ENCODE assay signal across 20 cellular contexts in the genomic region with DNA sequence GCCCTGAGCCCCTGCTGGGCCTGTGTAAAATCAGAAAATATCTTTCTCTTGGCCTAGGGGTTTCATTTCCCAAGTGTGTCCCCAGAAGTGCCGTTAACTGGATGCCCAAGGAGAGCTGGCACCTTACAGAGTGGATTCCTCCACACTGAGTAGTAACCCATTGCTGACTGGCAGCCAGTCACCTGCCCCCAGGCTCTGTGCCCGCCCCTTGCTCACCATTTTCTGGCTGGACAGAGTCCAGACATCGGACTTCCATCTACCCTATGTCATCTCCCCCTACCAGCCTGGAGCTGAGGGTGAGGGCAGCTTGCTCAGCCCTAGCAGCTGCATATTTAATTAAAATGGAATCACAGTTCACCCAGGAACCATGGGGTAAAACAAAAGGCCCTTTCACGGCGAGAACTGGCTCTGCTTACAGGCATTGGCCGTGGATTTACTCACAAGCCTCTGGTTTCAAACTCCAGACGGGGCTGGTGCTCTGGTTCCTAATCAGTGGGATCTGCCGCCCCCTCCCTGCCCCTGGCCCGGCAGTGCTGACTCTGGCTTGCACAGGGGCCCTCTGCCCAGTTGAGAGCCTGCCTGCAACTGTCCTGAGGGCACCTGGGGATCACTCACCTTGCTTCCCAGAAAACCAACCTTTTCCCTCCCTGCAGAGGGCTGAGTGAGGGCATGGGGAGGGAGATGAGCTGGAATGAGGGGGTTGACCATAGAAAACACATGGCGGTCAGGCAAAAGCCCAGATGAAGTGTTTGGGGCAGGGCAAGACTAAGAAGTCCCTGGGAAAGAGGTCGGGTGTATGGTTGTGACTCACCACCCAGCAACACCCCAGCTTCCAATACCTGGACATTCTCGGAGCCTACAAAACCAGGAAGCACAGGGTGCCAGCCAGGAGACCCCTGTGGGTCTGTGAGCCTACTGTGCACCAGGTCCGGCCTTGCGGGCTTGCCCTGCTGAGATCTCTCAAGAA.
DNase-seq lines count a peak whose midpoint lies in the region; ATAC-seq and TF ChIP-seq lines count a peak whose summit lies in the region.
"Had no signal": no experiment of that assay in that cellular context is flagged by ENCODE, and none has a peak within 500 bp of the region (broad histone marks: within the 10 kb centered on the region; RNA-seq: fewer than 3 reads in every experiment).

No MANE protein-coding gene starts in this region.

- H3K4me1 ChIP-seq in right cardiac atrium (ENCODE audit: control insufficient read depth, insufficient read depth, low read length) = no peaks in the 10 kb centered on the region
- peaks cover 7% of the 10 kb centered on the region for H3K4me1 ChIP-seq in body of pancreas
- H3K4me1 ChIP-seq: heart right ventricle had no signal

- intact Hi-C loops in left ventricle myocardium superior (cut with micrococcal nuclease) = no loop called here
- intact Hi-C loops in right cardiac atrium (cut with DNase I) = no loop called here
- intact Hi-C loops in body of pancreas (cut with DNase I) = no loop called here

- TF ChIP-seq CTCF in GM13976 (IDR thresholded peaks at IDR 0.05; ENCODE audit: borderline replicate concordance, control extremely low read depth, extremely low read depth, insufficient read depth, missing control alignments) (no peak), body of pancreas (IDR thresholded peaks at IDR 0.05) (no peak)

- peak; percentile 31 for ATAC-seq in left ventricle myocardium superior
- ATAC-seq in right cardiac atrium = no peak
- no peak for ATAC-seq in GM19395 (IDR thresholded peaks at IDR 0.05; ENCODE audit: unreplicated experiment)
- no peak for ATAC-seq in HG03095 (IDR thresholded peaks at IDR 0.05; ENCODE audit: unreplicated experiment)
- no peak for ATAC-seq in body of pancreas
- ATAC-seq: activated T-helper 17 cell treated with anti-CD3 and anti-CD28 coated beads, Interleukin-2, amount 50 U/mL, for 72 hours; left colon; stimulated activated naive CD8-positive, alpha-beta T cell treated with anti-CD3 and anti-CD28 coated beads, Interleukin-15, amount 100 ng/mL, for 72 hours had no signal

- no peaks in the 10 kb centered on the region for H3K9me3 ChIP-seq in right cardiac atrium (ENCODE audit: control insufficient read depth, low read length)
- no peaks in the 10 kb centered on the region for H3K9me3 ChIP-seq in body of pancreas
- H3K9me3 ChIP-seq: adrenal gland, heart right ventricle had no signal

- 49% methylated on average over 14 of the region's 14 CpGs for WGBS in right cardiac atrium
- 41 to 70% methylated on average over 8 to 14 of the region's 14 CpGs for whole genome bisulfite sequencing in body of pancreas, 2 donors

- H3K4me3 ChIP-seq in right cardiac atrium (ENCODE audit: low read length) (no peak overlapping the region), body of pancreas (no peak overlapping the region)
- H3K4me3 ChIP-seq: adrenal gland, heart right ventricle, SK-N-MC had no signal

- no peaks in the 10 kb centered on the region for H3K27me3 ChIP-seq in right cardiac atrium (ENCODE audit: control insufficient read depth, insufficient read depth)
- H3K27me3 ChIP-seq in body of pancreas = no peaks in the 10 kb centered on the region
- H3K27me3 ChIP-seq: adrenal gland had no signal

- DNase-seq in left ventricle myocardium superior (no peak), right cardiac atrium (no peak), kidney tubule cell (ENCODE audit: low spot score) (peak; percentile 39), GM13976 (ENCODE audit: low spot score) (no peak), body of pancreas (no peak)
- DNase-seq: ACHN; activated CD8-positive, alpha-beta memory T cell treated with anti-CD3 and anti-CD28 coated beads for 24 hours; GF-D8; heart right ventricle; KG1; left colon; NCI-H2227 treated with DMSO at 0.1 percent for 48 hours; stimulated activated naive CD8-positive, alpha-beta T cell treated with anti-CD3 and anti-CD28 coated beads, Interleukin-15, amount 100 ng/mL, for 72 hours had no signal

- TF ChIP-seq POLR2A in body of pancreas (IDR thresholded peaks at IDR 0.05) = no peak

- H3K27ac ChIP-seq in right cardiac atrium (ENCODE audit: low read length) = no peak overlapping the region
- H3K27ac ChIP-seq in angular gyrus (ENCODE audit: low read depth, low read length) = peak overlapping the region; percentile 29
- H3K27ac ChIP-seq in body of pancreas = no peak overlapping the region
- H3K27ac ChIP-seq: heart right ventricle, HL-60, SK-N-MC had no signal

- in situ Hi-C loops in GM13976 (cut with MboI; ENCODE audit: low sequenced_read_pairs, unreplicated experiment) = no loop called here

- no peaks in the 10 kb centered on the region for H3K36me3 ChIP-seq in body of pancreas (replicated peaks in 1 of 2; ENCODE audit: insufficient read depth in 1 of 2, low read depth in 2 of 2)
- H3K36me3 ChIP-seq: adrenal gland, heart right ventricle had no signal
